17 cellular contexts compared by ENCODE assay signal in genomic region chr9:113989781-113990569, GRCh38.
"Had no signal": no experiment of that assay in that cellular context is flagged by ENCODE, and none has a peak within 500 bp of the region (broad histone marks: within the 10 kb centered on the region; RNA-seq: fewer than 3 reads in every experiment).

No MANE protein-coding gene starts in this region.

- H2AFZ ChIP-seq: hepatocyte had no signal

- H3K4me3 ChIP-seq: cardiac muscle cell, esophagus muscularis mucosa, hepatocyte, left lung, SK-N-MC, suprapubic skin, upper lobe of left lung had no signal

- H3K9me3 ChIP-seq: esophagus muscularis mucosa, left lung, neutrophil, suprapubic skin, upper lobe of left lung had no signal

- H3K4me2 ChIP-seq: hepatocyte had no signal

- FAIRE-seq: colon, keratinocyte, small intestine had no signal

- H3K27ac ChIP-seq: cardiac muscle cell, hepatocyte, left lung, neutrophil, SK-N-MC, suprapubic skin had no signal

- H3K9me3 Mint-ChIP-seq: activated naive CD4-positive, alpha-beta T cell treated with anti-CD3 and anti-CD28 coated beads for 36 hours had no signal

- H3K27ac Mint-ChIP-seq: activated naive CD4-positive, alpha-beta T cell treated with anti-CD3 and anti-CD28 coated beads for 36 hours had no signal

- H3K36me3 ChIP-seq: left lung, neutrophil had no signal

- H3K4me3 Mint-ChIP-seq: activated naive CD4-positive, alpha-beta T cell treated with anti-CD3 and anti-CD28 coated beads for 36 hours had no signal

- DNase-seq: activated CD4-positive, alpha-beta T cell treated with anti-CD3 and anti-CD28 coated beads, Interleukin-2, amount 50 U/mL, for 1 hour; activated CD4-positive, CD25-positive, alpha-beta regulatory T cell; activated naive CD4-positive, alpha-beta T cell treated with anti-CD3 and anti-CD28 coated beads for 36 hours; small intestine; stimulated activated CD4-positive, alpha-beta T cell treated with anti-CD3 and anti-CD28 coated beads, Interleukin-4, amount 100 ng/mL, for 4 hours; stimulated activated CD8-positive, alpha-beta memory T cell treated with anti-CD3 and anti-CD28 coated beads, Interleukin-4, amount 100 ng/mL, for 48 hours; stimulated activated naive CD8-positive, alpha-beta T cell treated with anti-CD3 and anti-CD28 coated beads, Interleukin-15, Interleukin-2, amounts not matched to agents 100 U/mL and 50 U/mL, for 24 hours had no signal

- H3K27me3 ChIP-seq: cardiac muscle cell, esophagus muscularis mucosa, hepatocyte, left lung, neutrophil, suprapubic skin, upper lobe of left lung had no signal

- ATAC-seq: left lung; stimulated activated naive CD8-positive, alpha-beta T cell treated with anti-CD3 and anti-CD28 coated beads, Interleukin-15, Interleukin-2, amounts not matched to agents 100 U/mL and 50 U/mL, for 24 hours had no signal
